In genomic region chr21:6554377-6554864, GRCh38 we compare ENCODE assay signal across 7 cellular contexts.
DNase-seq lines count a peak whose midpoint lies in the region; ATAC-seq, FAIRE-seq and TF ChIP-seq lines count a peak whose summit lies in the region.
"Not testable (repeated sequence)": the region's sequence is repeated elsewhere in the genome, so short reads cannot be mapped to it uniquely, and the experiment has no call there.

No MANE protein-coding gene starts in this region.

- H3K4me1 ChIP-seq in A549; RWPE2 (ENCODE audit: insufficient read depth, poor library complexity, severe bottlenecking); gastroesophageal sphincter; right lobe of liver: not testable (repeated sequence)

- intact Hi-C loops in left ventricle myocardium superior (cut with micrococcal nuclease); right lobe of liver (cut with DNase I); sciatic nerve (cut with DNase I): not testable (repeated sequence)

- not testable (repeated sequence) for H3K27me3 ChIP-seq in RWPE2 (ENCODE audit: insufficient read depth, poor library complexity, severe bottlenecking); gastroesophageal sphincter; right lobe of liver

- no CpG with 5 or more reads among the region's 9 CpGs for WGBS in A549 (ENCODE audit: missing lambda C conversion rate)
- no CpG with 5 or more reads among the region's 9 CpGs for WGBS in gastroesophageal sphincter (ENCODE audit: low coverage in 1 of 2), 2 donors
- no CpG with 5 or more reads among the region's 9 CpGs for WGBS in right lobe of liver (ENCODE audit: insufficient coverage, low coverage, low lambda C conversion rate, missing lambda C conversion rate)

- not testable (repeated sequence) for H3K9me3 ChIP-seq in A549; RWPE2 (ENCODE audit: severe bottlenecking); gastroesophageal sphincter; right lobe of liver

- ATAC-seq in A549 (peak; percentile 81 to 90), HG03280 (IDR thresholded peaks at IDR 0.05; ENCODE audit: unreplicated experiment) (peak; percentile 43), RWPE2 (ENCODE audit: low read depth) (peak; percentile 82), gastroesophageal sphincter (peak; percentile 69), left ventricle myocardium superior (peak; percentile 53), right lobe of liver (peak; percentile 53 to 85 (median 67)), sciatic nerve (peak; percentile 84)

- H3K4me2 ChIP-seq in A549, result not testable (repeated sequence)

- H3K4me3 ChIP-seq in A549; RWPE2 (ENCODE audit: severe bottlenecking); gastroesophageal sphincter; right lobe of liver: not testable (repeated sequence)

- not testable (repeated sequence) for DNase-seq in A549 (ENCODE audit: low read depth in 1 of 2, low spot score in 1 of 2); RWPE2 (ENCODE audit: low spot score); left ventricle myocardium superior; right lobe of liver; sciatic nerve (ENCODE audit: low spot score)

- not testable (repeated sequence) for H3K36me3 ChIP-seq in RWPE2 (ENCODE audit: low read depth); gastroesophageal sphincter; right lobe of liver

- POLR2A ChIA-PET in A549 (lab: Yijun Ruan, JAX), result not testable (repeated sequence)

- not testable (repeated sequence) for FAIRE-seq in A549 (lab: Jason Lieb, UNC)

- CTCF ChIA-PET in A549 (lab: Yijun Ruan, JAX), result not testable (repeated sequence)

- TF ChIP-seq RAD21 in A549 (conservative IDR thresholded peaks at IDR 0.05 in 1 of 2, IDR thresholded peaks at IDR 0.05 in 1 of 2), result not testable (repeated sequence)

- TF ChIP-seq CTCF in A549 (IDR thresholded peaks at IDR 0.05); RWPE2 (IDR thresholded peaks at IDR 0.05; ENCODE audit: poor library complexity, severe bottlenecking); gastroesophageal sphincter (IDR thresholded peaks at IDR 0.05); right lobe of liver (IDR thresholded peaks at IDR 0.05): not testable (repeated sequence)

- H3K27ac ChIP-seq in A549; RWPE2 (ENCODE audit: poor library complexity, severe bottlenecking); gastroesophageal sphincter; right lobe of liver: not testable (repeated sequence)

- not testable (repeated sequence) for TF ChIP-seq POLR2A in A549 (IDR thresholded peaks at IDR 0.05; ENCODE audit: low read length); gastroesophageal sphincter (IDR thresholded peaks at IDR 0.05); right lobe of liver (IDR thresholded peaks at IDR 0.05)

- not testable (repeated sequence) for TF ChIP-seq EP300 in A549 (IDR thresholded peaks at IDR 0.05); gastroesophageal sphincter (IDR thresholded peaks at IDR 0.05)
